ENCODE assay signal across 15 cellular contexts in genomic region chr1:205545991-205546390, GRCh38. TPM values are rescaled to one million over a fixed set of nuclear protein-coding genes. Genes with fewer than 3 reads are reported as not detected.
A peak's percentile ranks its signal among the peaks of the same experiment; 100 is the strongest.
DNase-seq lines count a peak whose midpoint lies in the region; ATAC-seq and TF ChIP-seq lines count a peak whose summit lies in the region.
"Had no signal": no experiment of that assay in that cellular context is flagged by ENCODE, and none has a peak within 500 bp of the region (broad histone marks: within the 10 kb centered on the region; RNA-seq: fewer than 3 reads in every experiment).

No MANE protein-coding gene starts in this region.

- H4K5ac ChIP-seq in IMR-90 (ENCODE audit: low read depth, low read length) = no peak overlapping the region

- no peak overlapping the region for H2BK120ac ChIP-seq in IMR-90 (ENCODE audit: low read depth, low read length)

- no peak overlapping the region for H3K4ac ChIP-seq in IMR-90 (ENCODE audit: low read depth, low read length)

- H2AFZ ChIP-seq in IMR-90 (replicated peaks; ENCODE audit: low read length, poor library complexity) = no peak overlapping the region

- no peak overlapping the region for H4K8ac ChIP-seq in IMR-90 (ENCODE audit: low read depth in 2 of 2, low read length in 2 of 2)

- H2AK5ac ChIP-seq in IMR-90 (ENCODE audit: low read depth, low read length) = no peak overlapping the region

- no peak for TF ChIP-seq RAD21 in IMR-90 (IDR thresholded peaks at IDR 0.05; ENCODE audit: low read length)

- H3K4me1 ChIP-seq in IMR-90 (ENCODE audit: control insufficient read depth, insufficient read depth, low read length) (0 out of 2 replicates have a peak, but pooled peaks cover 2% of the 10 kb centered on the region), HAP-1 (peaks cover 12% of the 10 kb centered on the region)

- H3K14ac ChIP-seq in IMR-90 (replicated peaks; ENCODE audit: low read depth, low read length) = no peak overlapping the region

- no peak overlapping the region for H3K56ac ChIP-seq in IMR-90 (ENCODE audit: extremely low read depth, insufficient read depth, low read length)

- WGBS in IMR-90 (ENCODE audit: extremely low coverage in 2 of 2, insufficient read length in 1 of 2), 2 experiments = 96% methylated on average over 3 of the region's 5 CpGs; no CpG with 5 or more reads in 1 of the 2 experiments

- H4K91ac ChIP-seq in IMR-90 (ENCODE audit: insufficient read depth, low read depth, low read length) = no peak overlapping the region

- no peaks in the 10 kb centered on the region for H3K79me1 ChIP-seq in IMR-90 (ENCODE audit: low read depth in 1 of 2, low read length in 2 of 2)

- peaks cover 23% of the 10 kb centered on the region for H3K27me3 ChIP-seq in IMR-90 (ENCODE audit: control insufficient read depth, insufficient read depth, low read length)
- H3K27me3 ChIP-seq in HAP-1 (ENCODE audit: low read depth) = no peaks in the 10 kb centered on the region; the same call in 1 of the 2 replicates

- H3K23ac ChIP-seq in IMR-90 (ENCODE audit: low read depth, low read length) = no peak overlapping the region

- BruUV-seq in IMR-90 (replicated peaks; lab: Mats Ljungman, UMichigan) = no TSS peak

- no peaks in the 10 kb centered on the region for H3K36me3 ChIP-seq in IMR-90 (ENCODE audit: control insufficient read depth, insufficient read depth, low read length)
- no peaks in the 10 kb centered on the region for H3K36me3 ChIP-seq in HAP-1 (replicated peaks)
- H3K36me3 ChIP-seq: BLaER1 treated with 17β-estradiol and CSF1 and Interleukin-3, amounts not matched to agents 10 nM and 100 nM had no signal

- DNase-seq in D341Med (ENCODE audit: low spot score) = peak; percentile 36
- DNase-seq in IMR-90 = no peak
- peak; percentile 38 for DNase-seq in ecto neural progenitor cell (ENCODE audit: low spot score)
- peak; percentile 1 for DNase-seq in retina
- DNase-seq in epidermal melanocyte (ENCODE audit: insufficient read length, low spot score) = no peak
- no peak for DNase-seq in HAP-1 (ENCODE audit: low spot score in 2 of 2)
- no peak for DNase-seq in GM13977 (ENCODE audit: low spot score)
- DNase-seq: Karpas-422, NCI-H1417 treated with DMSO at 0.1 percent for 48 hours, NCI-H1930, NCI-H2171, NCI-H526, Right ventricle myocardium superior had no signal

- H3K9me1 ChIP-seq in IMR-90 (ENCODE audit: insufficient read depth, low read length) = no peaks in the 10 kb centered on the region

- H2BK20ac ChIP-seq in IMR-90 (ENCODE audit: low read depth, low read length) = no peak overlapping the region

- no peak for ATAC-seq in IMR-90 (ENCODE audit: low read depth)
- ATAC-seq: CD8-positive, alpha-beta T cell had no signal

- no peak overlapping the region for H3K18ac ChIP-seq in IMR-90 (ENCODE audit: low read depth, low read length)

- H4K20me1 ChIP-seq in IMR-90 (ENCODE audit: insufficient read depth, low read length) = no peaks in the 10 kb centered on the region
- H4K20me1 ChIP-seq: BLaER1 treated with 17β-estradiol and CSF1 and Interleukin-3, amounts not matched to agents 10 nM and 100 nM had no signal

- dilution Hi-C loops in IMR-90 (cut with HindIII; ENCODE audit: low sequenced_read_pairs, unreplicated experiment) = no loop called here

- no peak overlapping the region for H2BK15ac ChIP-seq in IMR-90 (ENCODE audit: low read depth, low read length)

- H3K4me3 ChIP-seq in IMR-90 (ENCODE audit: insufficient read depth, low read depth, low read length) (no peak overlapping the region), HAP-1 (no peak overlapping the region)
- H3K4me3 ChIP-seq: BLaER1 treated with 17β-estradiol and CSF1 and Interleukin-3, amounts not matched to agents 10 nM and 100 nM had no signal

- TF ChIP-seq CTCF in IMR-90 (conservative IDR thresholded peaks at IDR 0.05; ENCODE audit: low read depth, low read length) = no peak
- no peak for TF ChIP-seq CTCF in GM13977 (IDR thresholded peaks at IDR 0.05; ENCODE audit: extremely low read depth, insufficient read depth, missing control alignments)

- POLR2A ChIA-PET in IMR-90 (lab: Charles Lee; ENCODE audit: unreplicated experiment) = no interaction called here

- H3K9ac ChIP-seq in IMR-90 (ENCODE audit: low read depth, low read length) = no peak overlapping the region
- H3K9ac ChIP-seq: BLaER1 treated with 17β-estradiol and CSF1 and Interleukin-3, amounts not matched to agents 10 nM and 100 nM had no signal

- H3K9me3 ChIP-seq in IMR-90 (ENCODE audit: control insufficient read depth, insufficient read depth, low read length) (no peaks in the 10 kb centered on the region), HAP-1 (0 out of 2 replicates have a peak, but pooled peaks cover 2% of the 10 kb centered on the region)

- in situ Hi-C loops in IMR-90 (cut with MboI; ENCODE audit: low sequenced_read_pairs) (no loop called here), HAP-1 (cut with MboI; ENCODE audit: low sequenced_read_pairs) (no loop called here), GM13977 (cut with MboI; ENCODE audit: low pct_unique_long_range_greater_than_20kb, low sequenced_read_pairs, unreplicated experiment) (no loop called here)

- intact Hi-C loops in IMR-90 (cut with micrococcal nuclease) = no loop called here

- TF ChIP-seq POLR2A in IMR-90 (IDR thresholded peaks at IDR 0.05; ENCODE audit: low read depth, low read length) = no peak

- H3K27ac ChIP-seq in IMR-90 (ENCODE audit: insufficient read depth, low read length) = no peak overlapping the region
- H3K27ac ChIP-seq: BLaER1 treated with 17β-estradiol and CSF1 and Interleukin-3, amounts not matched to agents 10 nM and 100 nM had no signal

- CTCF ChIA-PET in IMR-90 (lab: Yijun Ruan, JAX) = no interaction called here

- H2AK9ac ChIP-seq in IMR-90 (replicated peaks; ENCODE audit: low read depth, low read length, poor library complexity) = peak overlapping the region; percentile 24

- H3K4me2 ChIP-seq in IMR-90 (ENCODE audit: low read depth, low read length) = no peak overlapping the region

- no peak overlapping the region for H2BK5ac ChIP-seq in IMR-90 (ENCODE audit: low read depth, low read length, poor library complexity, severe bottlenecking)

TF ChIP-seq in IMR-90, 13 proteins besides CTCF, POLR2A, EP300 and RAD21:
- TF ChIP-seq BHLHE40 (IDR thresholded peaks at IDR 0.05; ENCODE audit: low read depth, low read length) = no peak
- no peak for TF ChIP-seq FOS (IDR thresholded peaks at IDR 0.05; ENCODE audit: low read depth, low read length)
- TF ChIP-seq MXI1 (IDR thresholded peaks at IDR 0.05; ENCODE audit: borderline replicate concordance, low read depth, low read length) = no peak
- TF ChIP-seq NFE2L2 (IDR thresholded peaks at IDR 0.05; ENCODE audit: low read depth, low read length) = no peak
- no peak for TF ChIP-seq MAZ (IDR thresholded peaks at IDR 0.05; ENCODE audit: borderline replicate concordance, low read depth, low read length)
- no peak for TF ChIP-seq CHD1 (IDR thresholded peaks at IDR 0.05; ENCODE audit: low read depth, low read length)

RNA-seq across cellular contexts. Expression of gene CDK18, which starts 41.5 kb away (rescaled TPM):
- 0.18 and 0.28 TPM in 2 replicates for total RNA-seq in IMR-90 (2012; rRNA removed)
- polyA plus RNA-seq in IMR-90 (2012; rRNA removed) = 0.34 and 0.48 TPM in 2 replicates
- 0.17 and 0.56 TPM in 2 replicates for polyA plus RNA-seq in IMR-90 (2012; cell fraction: cytosol; rRNA removed)
- polyA plus RNA-seq in IMR-90 (2012; cell fraction: nucleus; rRNA removed; ENCODE audit: low replicate concordance) = 1.7 and 2.8 TPM in 2 replicates

Comparison
In these comparisons a context has a peak if more than half of its experiments do, and no peak if none do; other contexts are left out.
1. DNase-seq: peak in D341Med (single experiment), ecto neural progenitor cell (single experiment) and retina (single experiment); none in IMR-90 (single experiment), epidermal melanocyte (single experiment), HAP-1 (0 of 2) and GM13977 (single experiment).